Comparison of ENCODE assay signal across 8 cellular contexts in genomic region chr1:179081696-179082307, GRCh38. TPM values are rescaled to one million over a fixed set of nuclear protein-coding genes. Genes with fewer than 3 reads are reported as not detected.
DNase-seq lines count a peak whose midpoint lies in the region; ATAC-seq and TF ChIP-seq lines count a peak whose summit lies in the region.

TOR3A (plus strand) TSS chr1:179082070; CDS start chr1:179082129, 59 bp downstream.

- intact Hi-C loops in activated CD4-positive, alpha-beta T cell treated with anti-CD3 and anti-CD28 coated beads for 36 hours (cut with DNase I, micrococcal nuclease), result loop anchor here (1.0 to 10.0 kb wide), 18 partner anchors 39 to 795 kb away; partner anchors contain the start of genes ABL2 (in 2 of the 2), AXDND1 (in 1 of the 2), FAM20B (in 1 of the 2) and SOAT1 (in 1 of the 2)

- DNase-seq in AG20443 (ENCODE audit: low spot score) (peak; percentile 97), NCI-H446 treated with DMSO at 0.1 percent for 48 hours (lab: John Stamatoyannopoulos, UW) (peak; percentile 44), coronary artery (ENCODE audit: low spot score) (peak; percentile 95)
- peak; percentile 87 for DNase-seq in activated CD4-positive, alpha-beta T cell treated with anti-CD3 and anti-CD28 coated beads for 36 hours
- DNase-seq in stimulated activated CD4-positive, alpha-beta T cell treated with anti-CD3 and anti-CD28 coated beads, Interleukin-1b, Interleukin-23, amount 100 ng/mL, for 24 hours (ENCODE audit: low read depth in 4 of 4, low spot score in 1 of 4), result peak in 3 of 4 experiments; percentile 53 to 85 (median 73)

- H3K27ac ChIP-seq in coronary artery (peak within 1 kb of the TSS; percentile 89 to 93), layer of hippocampus (ENCODE audit: low read depth, low read length) (peak within 1 kb of the TSS; percentile 52)

- CTCF ChIA-PET in activated CD4-positive, alpha-beta T cell treated with anti-CD3 and anti-CD28 coated beads for 36 hours (lab: Charles Lee), result interaction anchor here (0.7 to 3.6 kb wide), 8 partner anchors 39 to 288 kb away, joined by 3 to 28 read pairs (median 4); partner anchors contain the start of gene AXDND1

- H3K4me3 ChIP-seq in coronary artery, result peak within 1 kb of the TSS; percentile 87

- H3K27me3 Mint-ChIP-seq in activated CD4-positive, alpha-beta T cell treated with anti-CD3 and anti-CD28 coated beads for 36 hours, result no peaks in the 10 kb centered on the region

- peak within 1 kb of the TSS; percentile 94 for H3K27ac Mint-ChIP-seq in activated CD4-positive, alpha-beta T cell treated with anti-CD3 and anti-CD28 coated beads for 36 hours

- TF ChIP-seq CTCF in coronary artery (IDR thresholded peaks at IDR 0.05), result no peak

- POLR2A ChIA-PET in activated CD4-positive, alpha-beta T cell treated with anti-CD3 and anti-CD28 coated beads for 36 hours (lab: Charles Lee), result interaction anchor here (0.6 to 2.0 kb wide), 4 partner anchors 47 to 801 kb away, joined by 3 to 5 read pairs (median 3); partner anchors contain the start of gene TOR1AIP1

- H3K4me1 Mint-ChIP-seq in activated CD4-positive, alpha-beta T cell treated with anti-CD3 and anti-CD28 coated beads for 36 hours, result peaks cover 24% of the 10 kb centered on the region

- ATAC-seq in GM19035 (IDR thresholded peaks at IDR 0.05; ENCODE audit: unreplicated experiment), result peak; percentile 83
- ATAC-seq in HG03342 (IDR thresholded peaks at IDR 0.05; ENCODE audit: unreplicated experiment), result peak; percentile 80
- ATAC-seq in activated CD4-positive, alpha-beta T cell treated with anti-CD3 and anti-CD28 coated beads for 36 hours, result peak; percentile 78

- H3K4me3 Mint-ChIP-seq in activated CD4-positive, alpha-beta T cell treated with anti-CD3 and anti-CD28 coated beads for 36 hours, result peak within 1 kb of the TSS; percentile 94

- H3K9me3 Mint-ChIP-seq in activated CD4-positive, alpha-beta T cell treated with anti-CD3 and anti-CD28 coated beads for 36 hours (ENCODE audit: low read depth), result no peaks in the 10 kb centered on the region

- H3K27me3 ChIP-seq in layer of hippocampus (ENCODE audit: control insufficient read depth, insufficient read depth, low read length), result no peaks in the 10 kb centered on the region

- H3K36me3 Mint-ChIP-seq in activated CD4-positive, alpha-beta T cell treated with anti-CD3 and anti-CD28 coated beads for 36 hours (ENCODE audit: low read depth), result peaks cover 10% of the 10 kb centered on the region

RNA-seq across cellular contexts. Expression of gene TOR3A, which starts in this region (rescaled TPM):
- total RNA-seq in activated CD4-positive, alpha-beta T cell treated with anti-CD3 and anti-CD28 coated beads for 36 hours, result 10 to 100 TPM; 29.4 TPM

Comparison
In these comparisons a context has a peak if more than half of its experiments do, and no peak if none do; other contexts are left out.
1. Peak in every context shown above with its lines: DNase-seq, ATAC-seq, H3K4me3 ChIP-seq and H3K27ac ChIP-seq.
2. DNase-seq: peak in every context shown above with its lines; median percentile 97 in AG20443; 95 in coronary artery; 87 in activated CD4-positive, alpha-beta T cell treated with anti-CD3 and anti-CD28 coated beads for 36 hours; 73 in stimulated activated CD4-positive, alpha-beta T cell treated with anti-CD3 and anti-CD28 coated beads, Interleukin-1b, Interleukin-23, amount 100 ng/mL, for 24 hours; 44 in NCI-H446 treated with DMSO at 0.1 percent for 48 hours.